1 cellular context compared by ENCODE assay signal in genomic region chr1:30777906-30778155, GRCh38.
TF ChIP-seq lines count a peak whose summit lies in the region.

No MANE protein-coding gene starts in this region.

TF ChIP-seq in H1, 55 proteins besides CTCF, POLR2A, EP300 and RAD21:
- TF ChIP-seq CEBPB (IDR thresholded peaks at IDR 0.05; ENCODE audit: low read depth, low read length) (no peak), POLR2AphosphoS5 (IDR thresholded peaks at IDR 0.05; ENCODE audit: low read depth, low read length) (no peak), CHD2 (IDR thresholded peaks at IDR 0.05; ENCODE audit: low read length) (no peak), SP4 (IDR thresholded peaks at IDR 0.05; ENCODE audit: low read length) (no peak), SIX5 (IDR thresholded peaks at IDR 0.05; ENCODE audit: low read depth, low read length) (no peak), SP2 (IDR thresholded peaks at IDR 0.05; ENCODE audit: low read length) (no peak), MAX (IDR thresholded peaks at IDR 0.05) (no peak), E2F6 (IDR thresholded peaks at IDR 0.05) (no peak), TBP (IDR thresholded peaks at IDR 0.05; ENCODE audit: low read depth, low read length) (no peak), HDAC2 (IDR thresholded peaks at IDR 0.05; ENCODE audit: borderline replicate concordance in 1 of 2, low read depth in 2 of 2, low read length in 2 of 2) (no peak), YY1 (IDR thresholded peaks at IDR 0.05; ENCODE audit: low read depth, low read length) (no peak), CBX5 (IDR thresholded peaks at IDR 0.05; ENCODE audit: low read depth, low read length) (no peak), ZNF274 (IDR thresholded peaks at IDR 0.05; ENCODE audit: borderline replicate concordance, extremely low read depth, low read length) (no peak)
